ENCODE assay signal across 28 cellular contexts in the genomic region with DNA sequence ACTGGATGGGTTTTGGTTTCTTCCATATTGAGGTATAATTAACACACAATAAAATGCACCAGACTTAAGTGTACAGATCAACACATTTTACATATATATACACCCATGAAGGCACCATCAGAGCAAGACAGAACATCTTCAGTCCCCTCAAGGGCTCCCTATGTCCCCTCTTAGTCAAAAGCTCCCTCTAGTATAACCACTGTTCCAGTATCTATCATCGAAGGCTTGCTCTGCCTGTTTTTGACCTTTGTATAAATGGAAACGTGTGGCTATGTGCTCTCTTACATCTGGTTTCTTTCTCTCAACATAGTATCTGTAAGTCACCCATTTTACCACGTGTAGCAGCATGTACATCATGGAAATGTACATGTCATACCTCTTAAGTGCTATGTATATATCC.
"Had no signal": no experiment of that assay in that cellular context is flagged by ENCODE, and none has a peak within 500 bp of the region (broad histone marks: within the 10 kb centered on the region; RNA-seq: fewer than 3 reads in every experiment).

No MANE protein-coding gene starts in this region.

- H3K4me1 ChIP-seq: prostate gland, sigmoid colon, testis, transverse colon, vagina had no signal

- H3K9me3 ChIP-seq: left lung, lower lobe of right lung, pancreas, prostate gland, sigmoid colon, spleen, stomach, testis, thyroid gland, transverse colon, upper lobe of left lung, vagina had no signal

- H3K36me3 Mint-ChIP-seq: immature natural killer cell; naive thymus-derived CD8-positive, alpha-beta T cell had no signal

- H3K9me3 Mint-ChIP-seq: immature natural killer cell had no signal

- H3K27ac ChIP-seq: left lung, lower lobe of right lung, pancreas, prostate gland, sigmoid colon, spleen, stomach, testis, thyroid gland, transverse colon, upper lobe of left lung, vagina had no signal

- H3K4me3 Mint-ChIP-seq: immature natural killer cell; naive thymus-derived CD8-positive, alpha-beta T cell; nephron; neural crest cell had no signal

- ATAC-seq: left colon; left lung; lower lobe of right lung; naive thymus-derived CD8-positive, alpha-beta T cell; pancreas; right cardiac atrium had no signal

- H3K27me3 ChIP-seq: left lung, pancreas, sigmoid colon, spleen, stomach, testis, thyroid gland, transverse colon, upper lobe of left lung, vagina had no signal

- DNase-seq: hypothalamus; immature natural killer cell; kidney; left colon; left lung; lower lobe of right lung; mammary epithelial cell; mesenchymal stem cell; naive thymus-derived CD8-positive, alpha-beta T cell; nucleus accumbens; pancreas; posterior cingulate gyrus; retina; right cardiac atrium; sigmoid colon; small intestine; spleen; stimulated activated CD4-positive, alpha-beta T cell treated with anti-CD3 and anti-CD28 coated beads, Interleukin-4, amount 100 ng/mL, for 24 hours; stimulated activated naive CD4-positive, alpha-beta T cell; stomach; testis; thyroid gland; transverse colon; upper lobe of left lung had no signal

- H3K4me3 ChIP-seq: left lung, lower lobe of right lung, pancreas, prostate gland, sigmoid colon, spleen, stomach, testis, thyroid gland, transverse colon, upper lobe of left lung, vagina had no signal

- H3K36me3 ChIP-seq: left lung, lower lobe of right lung, pancreas, prostate gland, sigmoid colon, spleen, stomach, thyroid gland, transverse colon, upper lobe of left lung, vagina had no signal

- H3K27ac Mint-ChIP-seq: naive thymus-derived CD8-positive, alpha-beta T cell; nephron had no signal

- H3K4me1 Mint-ChIP-seq: immature natural killer cell, nephron had no signal
